27 cellular contexts compared by ENCODE assay signal in the genomic region with DNA sequence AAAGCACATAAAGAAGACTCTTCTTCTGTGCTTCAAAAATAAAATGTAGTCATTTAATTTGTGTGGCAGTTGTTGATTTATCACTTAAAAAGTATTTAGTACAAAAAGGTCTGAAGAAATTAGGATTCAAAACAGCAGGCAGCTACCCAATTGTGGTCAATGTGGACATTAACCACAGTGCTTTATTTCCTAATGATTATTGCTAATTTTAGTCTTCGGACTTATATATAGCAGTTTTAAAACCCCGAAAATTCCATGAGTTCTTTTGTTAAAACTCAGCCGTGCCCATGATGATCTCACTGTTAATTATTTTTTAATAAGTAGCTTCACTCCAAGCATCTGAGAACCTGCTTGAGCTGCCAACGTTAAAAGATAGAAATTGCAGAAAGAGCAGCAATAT.
"Had no signal": no experiment of that assay in that cellular context is flagged by ENCODE, and none has a peak within 500 bp of the region (broad histone marks: within the 10 kb centered on the region; RNA-seq: fewer than 3 reads in every experiment).

No MANE protein-coding gene starts in this region.

- H3K4me1 Mint-ChIP-seq: activated B cell treated with CpG ODN at 0.5 μM for 24 hours; activated naive CD4-positive, alpha-beta T cell treated with anti-CD3 and anti-CD28 coated beads, Interleukin-2, amount 50 U/mL, for 24 hours; activated naive CD8-positive, alpha-beta T cell treated with anti-CD3 and anti-CD28 coated beads for 36 hours; activated naive CD8-positive, alpha-beta T cell treated with anti-CD3 and anti-CD28 coated beads, Interleukin-2, amount 50 U/mL, for 24 hours; activated T-helper 17 cell treated with anti-CD3 and anti-CD28 coated beads, Interleukin-2, amount 50 U/mL, for 72 hours; T-helper 17 cell had no signal

- FAIRE-seq: frontal cortex had no signal

- H3K36me3 ChIP-seq: adrenal gland, ascending aorta, colonic mucosa, WERI-Rb-1 had no signal

- H3K27me3 ChIP-seq: adrenal gland, ascending aorta, body of pancreas, colonic mucosa had no signal

- H3K4me1 ChIP-seq: adrenal gland, ascending aorta, body of pancreas, colonic mucosa had no signal

- H3K9me3 ChIP-seq: ascending aorta, body of pancreas, colonic mucosa had no signal

- H3K9me3 Mint-ChIP-seq: activated B cell treated with CpG ODN at 0.5 μM for 24 hours; activated naive CD4-positive, alpha-beta T cell treated with anti-CD3 and anti-CD28 coated beads, Interleukin-2, amount 50 U/mL, for 24 hours; activated naive CD8-positive, alpha-beta T cell treated with anti-CD3 and anti-CD28 coated beads, Interleukin-2, amount 50 U/mL, for 24 hours; activated T-helper 17 cell treated with anti-CD3 and anti-CD28 coated beads, Interleukin-2, amount 50 U/mL, for 72 hours; endodermal cell had no signal

- H3K27ac ChIP-seq: adrenal gland, ascending aorta, body of pancreas, colonic mucosa, WERI-Rb-1 had no signal

- H3K36me3 Mint-ChIP-seq: activated naive CD4-positive, alpha-beta T cell treated with anti-CD3 and anti-CD28 coated beads, Interleukin-2, amount 50 U/mL, for 24 hours; activated naive CD8-positive, alpha-beta T cell treated with anti-CD3 and anti-CD28 coated beads for 36 hours had no signal

- DNase-seq: activated B cell treated with CpG ODN at 0.5 μM for 24 hours; activated CD4-positive, alpha-beta T cell treated with anti-CD3 and anti-CD28 coated beads for 48 hours; activated CD4-positive, alpha-beta T cell treated with anti-CD3 and anti-CD28 coated beads, Interleukin-2, amount 50 U/mL, for 1 hour; activated CD4-positive, alpha-beta T cell treated with anti-CD3 and anti-CD28 coated beads, Interleukin-2, amount 50 U/mL, for 48 hours; activated CD8-positive, alpha-beta memory T cell treated with anti-CD3 and anti-CD28 coated beads for 24 hours; activated CD8-positive, alpha-beta T cell treated with anti-CD3 and anti-CD28 coated beads for 36 hours; activated effector memory CD4-positive, alpha-beta T cell treated with anti-CD3 and anti-CD28 coated beads, Interleukin-2, amount 50 U/mL, for 16 hours; activated naive CD4-positive, alpha-beta T cell treated with anti-CD3 and anti-CD28 coated beads for 36 hours; activated naive CD8-positive, alpha-beta T cell treated with anti-CD3 and anti-CD28 coated beads for 36 hours; activated naive CD8-positive, alpha-beta T cell treated with anti-CD3 and anti-CD28 coated beads, Interleukin-2, amount 50 U/mL, for 24 hours; activated T-cell treated with anti-CD3 and anti-CD28 coated beads, Interleukin-2, amount 50 U/mL, for 4 hours; adrenal gland; body of pancreas; caudate nucleus; colonic mucosa; effector memory CD4-positive, alpha-beta T cell; endodermal cell; foreskin fibroblast; T-helper 1 cell; T-helper 17 cell; T1000; WERI-Rb-1 had no signal

- H3K27me3 Mint-ChIP-seq: activated B cell treated with CpG ODN at 0.5 μM for 24 hours; activated naive CD8-positive, alpha-beta T cell treated with anti-CD3 and anti-CD28 coated beads for 36 hours; activated T-helper 17 cell treated with anti-CD3 and anti-CD28 coated beads, Interleukin-2, amount 50 U/mL, for 72 hours; T-helper 17 cell had no signal

- H3K4me3 Mint-ChIP-seq: activated B cell treated with CpG ODN at 0.5 μM for 24 hours; activated CD8-positive, alpha-beta T cell treated with anti-CD3 and anti-CD28 coated beads for 36 hours; activated naive CD4-positive, alpha-beta T cell treated with anti-CD3 and anti-CD28 coated beads for 36 hours; activated naive CD4-positive, alpha-beta T cell treated with anti-CD3 and anti-CD28 coated beads, Interleukin-2, amount 50 U/mL, for 24 hours; activated naive CD8-positive, alpha-beta T cell treated with anti-CD3 and anti-CD28 coated beads for 36 hours; activated naive CD8-positive, alpha-beta T cell treated with anti-CD3 and anti-CD28 coated beads, Interleukin-2, amount 50 U/mL, for 24 hours; activated T-cell treated with anti-CD3 and anti-CD28 coated beads, Interleukin-2, amount 50 U/mL, for 4 hours; activated T-helper 17 cell treated with anti-CD3 and anti-CD28 coated beads, Interleukin-2, amount 50 U/mL, for 72 hours; endodermal cell; T-helper 17 cell; T-helper 2 cell treated with Interferon-gamma antibody and Interleukin-4, amounts not matched to agents 5 μg/mL and 100 μg/mL, for 36 hours had no signal

- H3K27ac Mint-ChIP-seq: activated B cell treated with CpG ODN at 0.5 μM for 24 hours; activated CD8-positive, alpha-beta T cell treated with anti-CD3 and anti-CD28 coated beads for 36 hours; activated naive CD4-positive, alpha-beta T cell treated with anti-CD3 and anti-CD28 coated beads for 36 hours; activated naive CD4-positive, alpha-beta T cell treated with anti-CD3 and anti-CD28 coated beads, Interleukin-2, amount 50 U/mL, for 24 hours; activated naive CD8-positive, alpha-beta T cell treated with anti-CD3 and anti-CD28 coated beads for 36 hours; activated naive CD8-positive, alpha-beta T cell treated with anti-CD3 and anti-CD28 coated beads, Interleukin-2, amount 50 U/mL, for 24 hours; activated T-helper 17 cell treated with anti-CD3 and anti-CD28 coated beads, Interleukin-2, amount 50 U/mL, for 72 hours; endodermal cell; T-helper 17 cell; T-helper 2 cell treated with Interferon-gamma antibody and Interleukin-4, amounts not matched to agents 5 μg/mL and 100 μg/mL, for 36 hours had no signal

- H3K4me3 ChIP-seq: adrenal gland, ascending aorta, body of pancreas, colonic mucosa had no signal
